Comparison of ENCODE assay signal across 26 cellular contexts in the genomic region with DNA sequence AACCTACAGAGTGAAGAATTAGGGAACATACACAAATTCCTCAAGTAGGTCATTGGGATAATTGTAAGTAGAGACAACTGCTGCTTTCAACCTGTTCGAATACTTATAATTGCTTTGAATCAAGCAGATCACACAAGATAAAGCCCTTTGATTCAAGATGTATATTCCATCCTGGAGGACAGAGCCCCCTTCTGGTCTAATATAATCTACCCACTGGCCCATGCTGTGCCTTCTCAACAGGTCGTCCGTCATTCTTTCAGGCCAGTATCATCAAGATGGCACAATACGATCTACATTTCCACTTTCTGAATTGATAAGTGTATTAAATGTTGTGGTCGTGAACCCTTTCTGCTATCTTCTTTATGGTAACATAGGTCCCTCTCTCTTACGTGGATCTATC.
"Had no signal": no experiment of that assay in that cellular context is flagged by ENCODE, and none has a peak within 500 bp of the region (broad histone marks: within the 10 kb centered on the region; RNA-seq: fewer than 3 reads in every experiment).

No MANE protein-coding gene starts in this region.

- H3K27me3 ChIP-seq: breast epithelium, heart right ventricle, right atrium auricular region, uterus had no signal

- H3K27ac ChIP-seq: breast epithelium, heart right ventricle, left ventricle myocardium inferior, right atrium auricular region, uterus had no signal

- H3K4me3 Mint-ChIP-seq: activated CD8-positive, alpha-beta T cell treated with anti-CD3 and anti-CD28 coated beads for 36 hours; activated naive CD4-positive, alpha-beta T cell treated with anti-CD3 and anti-CD28 coated beads, Interleukin-2, amount 50 U/mL, for 24 hours; activated naive CD8-positive, alpha-beta T cell treated with anti-CD3 and anti-CD28 coated beads, Interleukin-2, amount 50 U/mL, for 24 hours; natural killer cell; stimulated activated memory B cell treated with anti-CD40 and anti-IgM and Interleukin-4, amounts not matched to agents 10 μg/mL and 1 μg/mL and 100 μg/mL, for 72 hours; stimulated activated naive CD8-positive, alpha-beta T cell treated with anti-CD3 and anti-CD28 coated beads, Interleukin-15, amount 100 ng/mL, for 72 hours; type B pancreatic cell had no signal

- H3K36me3 ChIP-seq: breast epithelium, heart right ventricle, left ventricle myocardium inferior, right atrium auricular region, uterus had no signal

- DNase-seq: activated CD4-positive, alpha-beta T cell treated with anti-CD3 and anti-CD28 coated beads for 1 hour; activated CD4-positive, alpha-beta T cell treated with anti-CD3 and anti-CD28 coated beads, Interleukin-2, amount 50 U/mL, for 1 hour; activated CD8-positive, alpha-beta T cell treated with anti-CD3 and anti-CD28 coated beads for 36 hours; activated naive CD8-positive, alpha-beta T cell treated with anti-CD3 and anti-CD28 coated beads, Interleukin-2, amount 50 U/mL, for 24 hours; activated T-cell treated with anti-CD3 and anti-CD28 coated beads, Interleukin-2, amount 50 U/mL, for 48 hours; central memory CD4-positive, alpha-beta T cell; foreskin fibroblast; heart right ventricle; left ventricle myocardium inferior; mesendoderm; natural killer cell; stimulated activated CD4-positive, alpha-beta T cell treated with anti-CD3 and anti-CD28 coated beads, Interleukin-1b, Interleukin-23, amount 100 ng/mL, for 48 hours; stimulated activated CD4-positive, alpha-beta T cell treated with anti-CD3 and anti-CD28 coated beads, Interleukin-4, amount 100 ng/mL, for 4 hours; stimulated activated CD8-positive, alpha-beta memory T cell treated with anti-CD3 and anti-CD28 coated beads, Interleukin-4, amount 100 ng/mL, for 48 hours; stimulated activated naive CD8-positive, alpha-beta T cell treated with anti-CD3 and anti-CD28 coated beads, Interleukin-15, amount 100 ng/mL, for 72 hours; substantia nigra; uterus had no signal

- H3K4me3 ChIP-seq: breast epithelium, heart right ventricle, left ventricle myocardium inferior, lung, right atrium auricular region, smooth muscle cell, uterus had no signal

- H3K4me1 Mint-ChIP-seq: activated naive CD4-positive, alpha-beta T cell treated with anti-CD3 and anti-CD28 coated beads, Interleukin-2, amount 50 U/mL, for 24 hours; activated naive CD8-positive, alpha-beta T cell treated with anti-CD3 and anti-CD28 coated beads, Interleukin-2, amount 50 U/mL, for 24 hours; natural killer cell; stimulated activated memory B cell treated with anti-CD40 and anti-IgM and Interleukin-4, amounts not matched to agents 10 μg/mL and 1 μg/mL and 100 μg/mL, for 72 hours; stimulated activated naive CD8-positive, alpha-beta T cell treated with anti-CD3 and anti-CD28 coated beads, Interleukin-15, amount 100 ng/mL, for 72 hours had no signal

- H3K9me3 ChIP-seq: breast epithelium, right atrium auricular region, uterus had no signal

- ATAC-seq: activated CD8-positive, alpha-beta T cell treated with anti-CD3 and anti-CD28 coated beads for 36 hours; activated naive CD8-positive, alpha-beta T cell treated with anti-CD3 and anti-CD28 coated beads, Interleukin-2, amount 50 U/mL, for 24 hours; esophagus mucosa; heart right ventricle; natural killer cell; stimulated activated memory B cell treated with anti-CD40 and anti-IgM and Interleukin-4, amounts not matched to agents 10 μg/mL and 1 μg/mL and 100 μg/mL, for 72 hours; stimulated activated naive CD8-positive, alpha-beta T cell treated with anti-CD3 and anti-CD28 coated beads, Interleukin-15, amount 100 ng/mL, for 72 hours had no signal

- H3K36me3 Mint-ChIP-seq: activated naive CD4-positive, alpha-beta T cell treated with anti-CD3 and anti-CD28 coated beads, Interleukin-2, amount 50 U/mL, for 24 hours; natural killer cell; stimulated activated memory B cell treated with anti-CD40 and anti-IgM and Interleukin-4, amounts not matched to agents 10 μg/mL and 1 μg/mL and 100 μg/mL, for 72 hours; type B pancreatic cell had no signal

- H3K27me3 Mint-ChIP-seq: activated CD8-positive, alpha-beta T cell treated with anti-CD3 and anti-CD28 coated beads for 36 hours; activated naive CD4-positive, alpha-beta T cell treated with anti-CD3 and anti-CD28 coated beads, Interleukin-2, amount 50 U/mL, for 24 hours; activated naive CD8-positive, alpha-beta T cell treated with anti-CD3 and anti-CD28 coated beads, Interleukin-2, amount 50 U/mL, for 24 hours; stimulated activated memory B cell treated with anti-CD40 and anti-IgM and Interleukin-4, amounts not matched to agents 10 μg/mL and 1 μg/mL and 100 μg/mL, for 72 hours; stimulated activated naive CD8-positive, alpha-beta T cell treated with anti-CD3 and anti-CD28 coated beads, Interleukin-15, amount 100 ng/mL, for 72 hours; type B pancreatic cell had no signal

- H3K9me3 Mint-ChIP-seq: activated CD8-positive, alpha-beta T cell treated with anti-CD3 and anti-CD28 coated beads for 36 hours; stimulated activated memory B cell treated with anti-CD40 and anti-IgM and Interleukin-4, amounts not matched to agents 10 μg/mL and 1 μg/mL and 100 μg/mL, for 72 hours; stimulated activated naive CD8-positive, alpha-beta T cell treated with anti-CD3 and anti-CD28 coated beads, Interleukin-15, amount 100 ng/mL, for 72 hours; type B pancreatic cell had no signal

- H3K27ac Mint-ChIP-seq: activated CD8-positive, alpha-beta T cell treated with anti-CD3 and anti-CD28 coated beads for 36 hours; activated naive CD4-positive, alpha-beta T cell treated with anti-CD3 and anti-CD28 coated beads, Interleukin-2, amount 50 U/mL, for 24 hours; activated naive CD8-positive, alpha-beta T cell treated with anti-CD3 and anti-CD28 coated beads, Interleukin-2, amount 50 U/mL, for 24 hours; activated T-helper 2 cell treated with anti-CD3 and anti-CD28 coated beads, Interferon-gamma antibody, Interleukin-2, Interleukin-4, amounts not matched to agents 10 μg/mL and 5 μg/mL and 100 μg/mL, durations not matched to agents 14 hours and 24 hours and 36 hours; natural killer cell; stimulated activated memory B cell treated with anti-CD40 and anti-IgM and Interleukin-4, amounts not matched to agents 10 μg/mL and 1 μg/mL and 100 μg/mL, for 72 hours; stimulated activated naive CD8-positive, alpha-beta T cell treated with anti-CD3 and anti-CD28 coated beads, Interleukin-15, amount 100 ng/mL, for 72 hours; type B pancreatic cell had no signal

- H3K4me1 ChIP-seq: breast epithelium, heart right ventricle, left ventricle myocardium inferior, right atrium auricular region, uterus had no signal

- H3K4me2 ChIP-seq: smooth muscle cell had no signal
